ENCODE assay signal across 29 cellular contexts in genomic region chr14:29061702-29062101, GRCh38.
"Had no signal": no experiment of that assay in that cellular context is flagged by ENCODE, and none has a peak within 500 bp of the region (broad histone marks: within the 10 kb centered on the region; RNA-seq: fewer than 3 reads in every experiment).

No MANE protein-coding gene starts in this region.

- H3K4me1 ChIP-seq: SJCRH30 had no signal

- H3K36me3 ChIP-seq: brain microvascular endothelial cell, MG63, SJCRH30 had no signal

- ATAC-seq: activated CD8-positive, alpha-beta T cell treated with anti-CD3 and anti-CD28 coated beads, Interleukin-2, amount 10 ng/mL, durations not matched to agents 7 days and 5 days; activated naive CD8-positive, alpha-beta T cell treated with anti-CD3 and anti-CD28 coated beads, Interleukin-2, amount 50 U/mL, for 24 hours; Panc1 had no signal

- H3K27ac Mint-ChIP-seq: activated CD4-positive, alpha-beta T cell treated with anti-CD3 and anti-CD28 coated beads, Interleukin-2, amount 10 ng/mL, durations not matched to agents 24 days and 14 days; activated CD8-positive, alpha-beta T cell treated with anti-CD3 and anti-CD28 coated beads, Interleukin-2, amount 10 ng/mL, durations not matched to agents 7 days and 5 days; activated naive CD4-positive, alpha-beta T cell treated with anti-CD3 and anti-CD28 coated beads for 36 hours; activated naive CD8-positive, alpha-beta T cell; activated naive CD8-positive, alpha-beta T cell treated with anti-CD3 and anti-CD28 coated beads, Interleukin-2, amount 50 U/mL, for 24 hours; activated T-cell treated with anti-CD3 and anti-CD28 coated beads, Interleukin-2, amount 50 U/mL, for 24 hours; activated T-helper 2 cell treated with anti-CD3 and anti-CD28 coated beads, Interferon-gamma antibody, Interleukin-2, Interleukin-4, amounts not matched to agents 10 μg/mL and 5 μg/mL and 100 μg/mL, durations not matched to agents 14 hours and 24 hours and 36 hours had no signal

- H3K4me3 Mint-ChIP-seq: activated CD4-positive, alpha-beta T cell treated with anti-CD3 and anti-CD28 coated beads, Interleukin-2, amount 10 ng/mL, durations not matched to agents 24 days and 14 days; activated CD8-positive, alpha-beta T cell treated with anti-CD3 and anti-CD28 coated beads, Interleukin-2, amount 10 ng/mL, durations not matched to agents 7 days and 5 days; activated naive CD4-positive, alpha-beta T cell treated with anti-CD3 and anti-CD28 coated beads for 36 hours; activated naive CD8-positive, alpha-beta T cell; activated naive CD8-positive, alpha-beta T cell treated with anti-CD3 and anti-CD28 coated beads, Interleukin-2, amount 50 U/mL, for 24 hours; activated T-cell treated with anti-CD3 and anti-CD28 coated beads, Interleukin-2, amount 50 U/mL, for 24 hours had no signal

- H3K27me3 ChIP-seq: brain microvascular endothelial cell, MG63 had no signal

- DNase-seq: activated CD4-positive, alpha-beta T cell treated with anti-CD3 and anti-CD28 coated beads, Interleukin-2, amount 10 ng/mL, durations not matched to agents 24 days and 14 days; activated CD4-positive, alpha-beta T cell treated with anti-CD3 and anti-CD28 coated beads, Interleukin-2, amount 50 U/mL, for 48 hours; activated CD8-positive, alpha-beta T cell treated with anti-CD3 and anti-CD28 coated beads, Interleukin-2, amount 10 ng/mL, durations not matched to agents 7 days and 5 days; activated gamma-delta T cell; activated naive CD4-positive, alpha-beta T cell treated with anti-CD3 and anti-CD28 coated beads for 36 hours; activated naive CD8-positive, alpha-beta T cell treated with anti-CD3 and anti-CD28 coated beads, Interleukin-2, amount 50 U/mL, for 24 hours; activated T-cell treated with anti-CD3 and anti-CD28 coated beads, Interleukin-2, amount 50 U/mL, for 24 hours; anterior cingulate cortex; brain microvascular endothelial cell; central memory CD4-positive, alpha-beta T cell; Kasumi-1; MG63; NCI-H1048; NCI-H1105 treated with DMSO at 0.1 percent for 48 hours; NCI-H1436; NCI-H1694; NCI-H1930; NCI-H2171 treated with DMSO at 0.1 percent for 48 hours; NCI-H2227 treated with DMSO at 0.1 percent for 48 hours; NCI-H510A treated with DMSO at 0.1 percent for 48 hours; NCI-H526 treated with DMSO at 0.1 percent for 48 hours; NCI-H82; SHP77; SJCRH30; T1000 had no signal

- H3K4me3 ChIP-seq: MG63, SJCRH30, SK-N-MC had no signal

- H3K27ac ChIP-seq: brain microvascular endothelial cell, SJCRH30, SK-N-MC had no signal

- H3K9me3 ChIP-seq: MG63, SJCRH30 had no signal

- H3K27me3 Mint-ChIP-seq: activated CD4-positive, alpha-beta T cell treated with anti-CD3 and anti-CD28 coated beads, Interleukin-2, amount 10 ng/mL, durations not matched to agents 24 days and 14 days; activated naive CD8-positive, alpha-beta T cell; activated naive CD8-positive, alpha-beta T cell treated with anti-CD3 and anti-CD28 coated beads, Interleukin-2, amount 50 U/mL, for 24 hours; activated T-cell treated with anti-CD3 and anti-CD28 coated beads, Interleukin-2, amount 50 U/mL, for 24 hours had no signal

- H3K4me1 Mint-ChIP-seq: activated CD4-positive, alpha-beta T cell treated with anti-CD3 and anti-CD28 coated beads, Interleukin-2, amount 10 ng/mL, durations not matched to agents 24 days and 14 days; activated naive CD8-positive, alpha-beta T cell treated with anti-CD3 and anti-CD28 coated beads, Interleukin-2, amount 50 U/mL, for 24 hours had no signal

- H3K36me3 Mint-ChIP-seq: activated naive CD8-positive, alpha-beta T cell had no signal
